Comparison of ENCODE assay signal across 8 cellular contexts in the genomic region with DNA sequence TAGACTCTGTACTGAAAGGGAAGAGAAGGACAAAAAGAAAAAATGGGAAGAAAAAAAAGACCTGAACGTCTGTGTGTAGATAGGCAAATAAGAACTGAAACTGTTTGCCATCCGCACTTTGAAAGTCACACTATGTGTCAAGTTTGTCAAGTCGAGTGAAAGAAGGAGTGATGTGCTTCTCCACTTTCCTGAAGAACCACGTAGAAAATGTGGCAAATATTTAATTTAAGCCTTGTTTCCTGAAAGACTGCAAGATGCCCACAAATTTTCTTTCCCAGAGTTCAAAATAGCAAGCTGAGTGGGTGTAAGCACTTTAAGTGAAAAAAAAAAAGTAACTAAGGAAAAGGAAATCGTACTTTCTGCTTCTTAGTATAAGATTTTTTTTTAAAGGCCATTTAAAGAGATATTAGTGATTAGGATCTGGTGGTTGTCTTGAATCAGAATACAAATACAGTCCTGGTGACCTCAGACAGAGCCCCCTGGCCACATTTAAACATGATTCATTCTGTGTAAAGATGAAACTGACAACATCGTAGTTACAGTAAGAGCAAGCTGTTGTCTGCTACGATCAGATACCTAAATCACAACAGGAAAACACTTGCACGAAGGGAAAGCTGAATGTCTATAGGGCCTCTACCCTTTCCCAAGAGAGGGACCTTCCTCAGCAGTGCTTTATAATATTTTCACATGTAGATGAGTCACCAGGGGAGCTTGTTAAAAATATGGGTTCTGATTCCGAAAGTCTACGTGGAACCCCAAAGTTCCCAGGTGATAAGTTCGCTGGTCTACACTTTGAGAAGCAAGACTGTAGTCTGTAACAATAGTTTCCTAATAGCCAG.
DNase-seq lines count a peak whose midpoint lies in the region; ATAC-seq, FAIRE-seq and TF ChIP-seq lines count a peak whose summit lies in the region.

No MANE protein-coding gene starts in this region.

- no peak overlapping the region for H2AFZ ChIP-seq in keratinocyte (ENCODE audit: control insufficient read depth, low read length)

- H3K9ac ChIP-seq in keratinocyte (ENCODE audit: control insufficient read depth, extremely low read depth, insufficient read depth, low read length) = peak overlapping the region; percentile 47

- peak; percentile 66 to 72 for ATAC-seq in CD4-positive, CD25-positive, alpha-beta regulatory T cell (ENCODE audit: low read depth in 2 of 2)
- ATAC-seq in GM19351 (IDR thresholded peaks at IDR 0.05; ENCODE audit: unreplicated experiment) (peak; percentile 62), HG03354 (IDR thresholded peaks at IDR 0.05; ENCODE audit: poor library complexity, severe bottlenecking, unreplicated experiment) (peak; percentile 66)
- ATAC-seq in activated T-cell treated with anti-CD3 and anti-CD28 coated beads, Interleukin-2, amount 50 U/mL, for 72 hours (replicated peaks in 1 of 2) = peak; percentile 82 to 87

- TF ChIP-seq CTCF in keratinocyte (optimal IDR thresholded peaks at IDR 0.05 in 1 of 3, IDR thresholded peaks at IDR 0.05 in 1 of 3, conservative IDR thresholded peaks at IDR 0.05 in 1 of 3; ENCODE audit: extremely low read depth in 1 of 3, insufficient read depth in 2 of 3, low read length in 3 of 3) = no peak

- H4K20me1 ChIP-seq in keratinocyte (ENCODE audit: control insufficient read depth, extremely low read depth, insufficient read depth, low read length) = no peaks in the 10 kb centered on the region

- DNase-seq in CD4-positive, CD25-positive, alpha-beta regulatory T cell = peak; percentile 51 to 85 (median 67)
- peak; percentile 48 to 65 for DNase-seq in activated T-cell treated with anti-CD3 and anti-CD28 coated beads, Interleukin-2, amount 50 U/mL, for 72 hours
- DNase-seq in keratinocyte (ENCODE audit: low read depth, low spot score) (no peak), Kasumi-1 (lab: John Stamatoyannopoulos, UW) (no peak), posterior cingulate gyrus (no peak), mucosa of gallbladder (ENCODE audit: low spot score) (no peak)

- no peaks in the 10 kb centered on the region for H3K36me3 Mint-ChIP-seq in CD4-positive, CD25-positive, alpha-beta regulatory T cell
- no peaks in the 10 kb centered on the region for H3K36me3 Mint-ChIP-seq in activated T-cell treated with anti-CD3 and anti-CD28 coated beads, Interleukin-2, amount 50 U/mL, for 72 hours (ENCODE audit: insufficient read depth in 2 of 2)

- peak overlapping the region; percentile 87 for H3K4me3 ChIP-seq in CD4-positive, CD25-positive, alpha-beta regulatory T cell (ENCODE audit: low read depth, low read length)
- H3K4me3 ChIP-seq in keratinocyte (ENCODE audit: control insufficient read depth in 2 of 3, extremely low read depth in 1 of 3, insufficient read depth in 2 of 3, low read depth in 1 of 3, low read length in 3 of 3) = peak overlapping the region in 1 of 3 experiments; percentile 34

- no peaks in the 10 kb centered on the region for H3K9me3 ChIP-seq in CD4-positive, CD25-positive, alpha-beta regulatory T cell (ENCODE audit: control insufficient read depth in 2 of 2, low read length in 2 of 2)
- no peaks in the 10 kb centered on the region for H3K9me3 ChIP-seq in keratinocyte (ENCODE audit: control insufficient read depth, low read depth, low read length)

- H3K79me2 ChIP-seq in keratinocyte (ENCODE audit: control insufficient read depth, insufficient read depth, low read length) = peaks cover 15% of the 10 kb centered on the region

- peak overlapping the region; percentile 97 for H3K27ac ChIP-seq in CD4-positive, CD25-positive, alpha-beta regulatory T cell (ENCODE audit: insufficient read depth, low read length, poor library complexity, severe bottlenecking)
- peak overlapping the region; percentile 74 for H3K27ac ChIP-seq in keratinocyte (ENCODE audit: control insufficient read depth, insufficient read depth, low read length)

- H3K9me3 Mint-ChIP-seq in CD4-positive, CD25-positive, alpha-beta regulatory T cell = no peaks in the 10 kb centered on the region
- no peaks in the 10 kb centered on the region for H3K9me3 Mint-ChIP-seq in activated T-cell treated with anti-CD3 and anti-CD28 coated beads, Interleukin-2, amount 50 U/mL, for 72 hours

- intact Hi-C loops in posterior cingulate gyrus (cut with DNase I) = no loop called here

- H3K4me3 Mint-ChIP-seq in CD4-positive, CD25-positive, alpha-beta regulatory T cell = peak overlapping the region; percentile 83 to 98 (median 88)
- H3K4me3 Mint-ChIP-seq in activated T-cell treated with anti-CD3 and anti-CD28 coated beads, Interleukin-2, amount 50 U/mL, for 72 hours = peak overlapping the region; percentile 75 to 99

- peak; percentile 69 for FAIRE-seq in keratinocyte (lab: Jason Lieb, UNC)

- dilution Hi-C loops in keratinocyte (cut with MboI; ENCODE audit: extremely low pct_ligation_motif_present, low sequenced_read_pairs) = no loop called here

- peak overlapping the region; percentile 88 to 97 (median 96) for H3K27ac Mint-ChIP-seq in CD4-positive, CD25-positive, alpha-beta regulatory T cell
- peak overlapping the region; percentile 100 for H3K27ac Mint-ChIP-seq in activated T-cell treated with anti-CD3 and anti-CD28 coated beads, Interleukin-2, amount 50 U/mL, for 72 hours

- peaks cover 3% of the 10 kb centered on the region for H3K9me1 ChIP-seq in keratinocyte (ENCODE audit: control insufficient read depth, extremely low read depth, insufficient read depth, low read length)

- H3K4me1 ChIP-seq in CD4-positive, CD25-positive, alpha-beta regulatory T cell (ENCODE audit: control insufficient read depth, insufficient read depth, low read length, poor library complexity, severe bottlenecking) = peaks cover 91% of the 10 kb centered on the region
- peaks cover 63% of the 10 kb centered on the region for H3K4me1 ChIP-seq in keratinocyte (ENCODE audit: control insufficient read depth, extremely low read depth, insufficient read depth, low read length)

- H3K27me3 Mint-ChIP-seq in CD4-positive, CD25-positive, alpha-beta regulatory T cell = no peaks in the 10 kb centered on the region
- H3K27me3 Mint-ChIP-seq in activated T-cell treated with anti-CD3 and anti-CD28 coated beads, Interleukin-2, amount 50 U/mL, for 72 hours (ENCODE audit: low read depth) = no peaks in the 10 kb centered on the region

- H3K36me3 ChIP-seq in CD4-positive, CD25-positive, alpha-beta regulatory T cell (ENCODE audit: control insufficient read depth, insufficient read depth, low read length) = no peaks in the 10 kb centered on the region
- no peaks in the 10 kb centered on the region for H3K36me3 ChIP-seq in keratinocyte (ENCODE audit: control insufficient read depth in 2 of 2, extremely low read depth in 1 of 2, insufficient read depth in 2 of 2, low read length in 2 of 2)

- peaks cover 52 to 94% (median 79%) of the 10 kb centered on the region in 4 donors for H3K4me1 Mint-ChIP-seq in CD4-positive, CD25-positive, alpha-beta regulatory T cell
- H3K4me1 Mint-ChIP-seq in activated T-cell treated with anti-CD3 and anti-CD28 coated beads, Interleukin-2, amount 50 U/mL, for 72 hours (ENCODE audit: low read depth) = peaks cover 97% of the 10 kb centered on the region

- H3K27me3 ChIP-seq in CD4-positive, CD25-positive, alpha-beta regulatory T cell (ENCODE audit: control insufficient read depth, insufficient read depth, low read length) = no peaks in the 10 kb centered on the region
- no peaks in the 10 kb centered on the region for H3K27me3 ChIP-seq in keratinocyte (ENCODE audit: control insufficient read depth, extremely low read depth, insufficient read depth, low read length)

- H3K4me2 ChIP-seq in keratinocyte (ENCODE audit: control insufficient read depth, extremely low read depth, insufficient read depth, low read depth, low read length) = peak overlapping the region; percentile 72

Comparison
In these comparisons a context has a peak if more than half of its experiments do, and no peak if none do; other contexts are left out.
1. DNase-seq: peak in CD4-positive, CD25-positive, alpha-beta regulatory T cell (3 of 3) and activated T-cell treated with anti-CD3 and anti-CD28 coated beads, Interleukin-2, amount 50 U/mL, for 72 hours (2 of 2); none in keratinocyte (single experiment), Kasumi-1 (0 of 2), posterior cingulate gyrus (0 of 10) and mucosa of gallbladder (single experiment).
2. Peak in every context shown above with its lines, with median percentiles within 50 percentile points of each other: ATAC-seq.